Comparison of ENCODE assay signal across 24 cellular contexts in the genomic region with DNA sequence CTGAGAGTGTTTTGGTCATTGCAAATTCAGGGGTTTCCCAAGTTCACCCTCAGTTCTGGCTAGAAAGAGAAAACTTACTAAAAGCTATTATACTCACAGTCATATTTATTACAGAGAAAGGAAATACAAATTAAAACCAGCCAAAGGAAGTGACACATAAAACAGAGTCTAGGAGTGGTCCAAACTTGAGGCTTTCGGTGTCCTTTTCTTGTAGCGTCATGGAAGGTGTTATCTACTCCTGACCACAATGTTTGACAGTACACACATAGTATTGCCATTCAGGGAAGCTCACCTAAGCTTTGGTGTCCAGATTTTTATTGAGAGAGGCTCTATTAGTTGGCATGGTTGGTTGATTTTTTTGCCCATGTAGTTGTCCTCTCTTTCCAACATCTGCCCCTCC. TPM values are rescaled to one million over a fixed set of nuclear protein-coding genes. Genes with fewer than 3 reads are reported as not detected.
DNase-seq lines count a peak whose midpoint lies in the region; ATAC-seq and TF ChIP-seq lines count a peak whose summit lies in the region.
"Had no signal": no experiment of that assay in that cellular context is flagged by ENCODE, and none has a peak within 500 bp of the region (broad histone marks: within the 10 kb centered on the region; RNA-seq: fewer than 3 reads in every experiment).

No MANE protein-coding gene starts in this region.

- intact Hi-C loops in CD8-positive, alpha-beta T cell (cut with DNase I, micrococcal nuclease), result no loop called here

- H3K27me3 ChIP-seq in CD8-positive, alpha-beta T cell (ENCODE audit: insufficient read depth, low read length), result no peaks in the 10 kb centered on the region
- H3K27me3 ChIP-seq in Loucy (ENCODE audit: insufficient read depth, low read length, poor library complexity, severe bottlenecking), result no peaks in the 10 kb centered on the region
- H3K27me3 ChIP-seq: right atrium auricular region, suprapubic skin, uterus had no signal

- no peak overlapping the region for H3K9ac ChIP-seq in Loucy (ENCODE audit: low read depth, low read length, poor library complexity, severe bottlenecking)

- no peaks in the 10 kb centered on the region for H3K27me3 Mint-ChIP-seq in CD8-positive, alpha-beta T cell (ENCODE audit: low read depth)
- H3K27me3 Mint-ChIP-seq in central memory CD8-positive, alpha-beta T cell, result no peaks in the 10 kb centered on the region
- H3K27me3 Mint-ChIP-seq: activated CD4-positive, alpha-beta T cell treated with anti-CD3 and anti-CD28 coated beads, Interleukin-2, amount 10 ng/mL, durations not matched to agents 7 days and 5 days; IgD-negative memory B cell had no signal

- H3K4me1 Mint-ChIP-seq in CD8-positive, alpha-beta T cell (ENCODE audit: low read depth), result peaks cover 7% of the 10 kb centered on the region
- H3K4me1 Mint-ChIP-seq in central memory CD8-positive, alpha-beta T cell, result peaks cover 11% of the 10 kb centered on the region
- H3K4me1 Mint-ChIP-seq: IgD-negative memory B cell had no signal

- H3K27ac ChIP-seq in CD8-positive, alpha-beta T cell (ENCODE audit: low read depth, low read length), result peak overlapping the region; percentile 42
- H3K27ac ChIP-seq: 22Rv1, epithelial cell of prostate, right atrium auricular region, suprapubic skin, uterus had no signal

- no peaks in the 10 kb centered on the region for H3K9me3 Mint-ChIP-seq in CD8-positive, alpha-beta T cell
- no peaks in the 10 kb centered on the region for H3K9me3 Mint-ChIP-seq in central memory CD8-positive, alpha-beta T cell
- H3K9me3 Mint-ChIP-seq: activated CD4-positive, alpha-beta T cell treated with anti-CD3 and anti-CD28 coated beads, Interleukin-2, amount 10 ng/mL, durations not matched to agents 7 days and 5 days; IgD-negative memory B cell had no signal

- no peak for TF ChIP-seq CTCF in CD8-positive, alpha-beta T cell (IDR thresholded peaks at IDR 0.05)
- TF ChIP-seq CTCF in Loucy (conservative IDR thresholded peaks at IDR 0.05; ENCODE audit: low read length), result no peak

- H3K27ac Mint-ChIP-seq in CD8-positive, alpha-beta T cell, result peak overlapping the region; percentile 60
- H3K27ac Mint-ChIP-seq in central memory CD8-positive, alpha-beta T cell (ENCODE audit: low read depth), result peak overlapping the region; percentile 97
- H3K27ac Mint-ChIP-seq: activated CD4-positive, alpha-beta T cell treated with anti-CD3 and anti-CD28 coated beads, Interleukin-2, amount 10 ng/mL, durations not matched to agents 7 days and 5 days had no signal

- no peak overlapping the region for H3K4me3 Mint-ChIP-seq in CD8-positive, alpha-beta T cell
- no peak overlapping the region for H3K4me3 Mint-ChIP-seq in central memory CD8-positive, alpha-beta T cell
- H3K4me3 Mint-ChIP-seq: activated CD4-positive, alpha-beta T cell treated with anti-CD3 and anti-CD28 coated beads, Interleukin-2, amount 10 ng/mL, durations not matched to agents 7 days and 5 days; IgD-negative memory B cell had no signal

- peak; percentile 80 for ATAC-seq in CD8-positive, alpha-beta T cell
- ATAC-seq in central memory CD8-positive, alpha-beta T cell (replicated peaks; ENCODE audit: extremely low read depth, poor library complexity, severe bottlenecking), result peak; percentile 96
- ATAC-seq in HG02884 (IDR thresholded peaks at IDR 0.05; ENCODE audit: unreplicated experiment), result no peak
- ATAC-seq in GM18861 (IDR thresholded peaks at IDR 0.05; ENCODE audit: unreplicated experiment), result no peak

- H3K9me3 ChIP-seq in CD8-positive, alpha-beta T cell (ENCODE audit: low read length), result no peaks in the 10 kb centered on the region
- no peaks in the 10 kb centered on the region for H3K9me3 ChIP-seq in Loucy (ENCODE audit: insufficient read depth, low read depth, low read length)
- H3K9me3 ChIP-seq: right atrium auricular region, suprapubic skin, uterus had no signal

- H3K4me1 ChIP-seq in CD8-positive, alpha-beta T cell (ENCODE audit: insufficient read depth, low read length), result no peaks in the 10 kb centered on the region
- H3K4me1 ChIP-seq in Loucy (ENCODE audit: insufficient read depth, low read length, poor library complexity, severe bottlenecking), result peaks cover 8% of the 10 kb centered on the region
- H3K4me1 ChIP-seq: right atrium auricular region, suprapubic skin, uterus had no signal

- no peaks in the 10 kb centered on the region for H3K79me2 ChIP-seq in Loucy (ENCODE audit: insufficient read depth, low read length)

- DNase-seq in NK-92 treated with Interleukin-12 subunit alpha and Interleukin-12 subunit beta, amount 100 ng/mL, for 24 hours (lab: John Stamatoyannopoulos, UW), result peak; percentile 44
- no peak for DNase-seq in NK-92 (lab: John Stamatoyannopoulos, UW; ENCODE audit: unreplicated experiment)
- DNase-seq in CD8-positive, alpha-beta T cell, result no peak
- DNase-seq in central memory CD8-positive, alpha-beta T cell (ENCODE audit: low spot score in 2 of 2), result peak in 1 of 2 donors; percentile 35
- DNase-seq in cerebellar cortex (ENCODE audit: low spot score), result no peak
- DNase-seq: activated CD4-positive, alpha-beta T cell treated with anti-CD3 and anti-CD28 coated beads, Interleukin-2, amount 10 ng/mL, durations not matched to agents 7 days and 5 days; activated effector memory CD4-positive, alpha-beta T cell treated with Interleukin-2 at 50 U/mL for 16 hours; AML-193; Calu3; EL; foreskin fibroblast; NCI-H2171; NCI-H526; stimulated activated CD4-positive, alpha-beta T cell treated with anti-CD3 and anti-CD28 coated beads, Interleukin-12 subunit alpha, Interleukin-12 subunit beta, amount 100 ng/mL, for 4 hours; uterus had no signal

- H3K36me3 ChIP-seq in CD8-positive, alpha-beta T cell (ENCODE audit: insufficient read depth, low read length), result no peaks in the 10 kb centered on the region
- H3K36me3 ChIP-seq in Loucy (ENCODE audit: insufficient read depth, low read length), result no peaks in the 10 kb centered on the region
- H3K36me3 ChIP-seq: right atrium auricular region, suprapubic skin, uterus had no signal

- H3K4me3 ChIP-seq in CD8-positive, alpha-beta T cell (ENCODE audit: low read depth, low read length), result no peak overlapping the region
- H3K4me3 ChIP-seq in Loucy (ENCODE audit: low read length, poor library complexity, severe bottlenecking), result no peak overlapping the region
- H3K4me3 ChIP-seq: lung, right atrium auricular region, suprapubic skin, uterus had no signal

- H4K20me1 ChIP-seq in Loucy (ENCODE audit: insufficient read depth, low read length, poor library complexity, severe bottlenecking), result no peaks in the 10 kb centered on the region

- POLR2A ChIA-PET in CD8-positive, alpha-beta T cell (lab: Charles Lee), result interaction anchor here (0.6 to 1.2 kb wide), 2 partner anchors 9 to 34 kb away, joined by 3 to 4 read pairs; a partner anchor contains a TSS

- H3K36me3 Mint-ChIP-seq in CD8-positive, alpha-beta T cell, result peaks cover 5% of the 10 kb centered on the region
- H3K36me3 Mint-ChIP-seq in central memory CD8-positive, alpha-beta T cell (ENCODE audit: insufficient read depth), result peaks cover 4% of the 10 kb centered on the region

- CTCF ChIA-PET in CD8-positive, alpha-beta T cell (lab: Charles Lee), result no interaction called here

- H3K4me2 ChIP-seq in Loucy (ENCODE audit: low read depth, low read length, poor library complexity, severe bottlenecking), result peak overlapping the region; percentile 1

- H2AFZ ChIP-seq in Loucy (ENCODE audit: low read length), result no peak overlapping the region

- no peaks in the 10 kb centered on the region for H3F3A ChIP-seq in Loucy (ENCODE audit: low read depth)

- no peaks in the 10 kb centered on the region for H3K9me2 ChIP-seq in Loucy (replicated peaks; ENCODE audit: low read depth, low read length)

RNA-seq across cellular contexts. Expression of gene SLC35A3, which starts 59.0 kb away (rescaled TPM):
- total RNA-seq in CD8-positive, alpha-beta T cell, result 10 to 100 TPM; 30.2 to 35.4 TPM

Comparison
In these comparisons a context has a peak if more than half of its experiments do, and no peak if none do; other contexts are left out.
1. ATAC-seq: peak in CD8-positive, alpha-beta T cell (single experiment) and central memory CD8-positive, alpha-beta T cell (single experiment); none in HG02884 (single experiment) and GM18861 (single experiment).